In the genomic region with DNA sequence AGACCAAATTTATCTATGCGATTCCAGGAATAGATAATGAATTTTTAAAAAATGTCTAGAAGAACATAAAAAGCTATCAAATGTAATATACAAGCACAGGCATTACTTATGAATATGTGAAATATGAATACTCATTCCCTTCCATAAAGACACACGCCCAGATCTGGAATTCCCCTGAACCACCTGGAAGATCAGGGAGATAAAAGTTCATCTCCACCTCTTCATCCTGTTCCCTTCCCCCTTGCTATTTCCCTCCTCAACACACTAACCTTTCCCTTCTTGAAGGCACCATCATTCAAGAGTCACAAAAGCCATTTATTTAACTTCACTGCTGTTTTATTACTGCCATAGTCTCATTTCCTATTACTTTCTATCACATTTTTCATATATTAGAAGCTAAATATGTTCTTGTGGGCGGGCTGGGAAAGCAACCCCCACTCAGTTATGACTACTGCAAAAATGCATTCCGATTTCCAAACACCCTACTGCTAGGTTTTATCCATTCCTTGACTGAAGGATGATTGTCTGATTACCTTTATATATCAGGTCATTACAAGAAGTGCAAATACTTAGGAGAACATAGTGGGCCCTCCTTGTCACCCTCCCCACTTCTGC, we compare ENCODE assay signal across 1 cellular context.
TF ChIP-seq lines count a peak whose summit lies in the region.

No MANE protein-coding gene starts in this region.

TF ChIP-seq in endothelial cell of umbilical vein, 7 proteins besides CTCF, POLR2A, EP300 and RAD21:
- no peak for TF ChIP-seq FOS (IDR thresholded peaks at IDR 0.05; ENCODE audit: borderline replicate concordance, insufficient read depth, low read length)
- TF ChIP-seq, protein P1, sequence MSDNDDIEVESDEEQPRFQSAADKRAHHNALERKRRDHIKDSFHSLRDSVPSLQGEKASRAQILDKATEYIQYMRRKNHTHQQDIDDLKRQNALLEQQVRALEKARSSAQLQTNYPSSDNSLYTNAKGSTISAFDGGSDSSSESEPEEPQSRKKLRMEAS (IDR thresholded peaks at IDR 0.05; ENCODE audit: insufficient read depth, insufficient read length): no peak
- TF ChIP-seq EZH2 (IDR thresholded peaks at IDR 0.05; ENCODE audit: borderline replicate concordance, low read depth, low read length, severe bottlenecking): no peak
- no peak for TF ChIP-seq MYC (IDR thresholded peaks at IDR 0.05; ENCODE audit: low read depth, low read length)
- no peak for TF ChIP-seq JUN (IDR thresholded peaks at IDR 0.05; ENCODE audit: borderline replicate concordance, insufficient read depth, insufficient read length, low read depth)
- peak; percentile 53 for TF ChIP-seq GATA2 (IDR thresholded peaks at IDR 0.05; ENCODE audit: insufficient read depth, insufficient read length, low read depth, low read length)
- no peak for TF ChIP-seq POLR2AphosphoS5 (IDR thresholded peaks at IDR 0.05; ENCODE audit: insufficient read depth, low read depth, low read length)
